23 cellular contexts compared by ENCODE assay signal in genomic region chr19:45140533-45140932, GRCh38. TPM values are rescaled to one million over a fixed set of nuclear protein-coding genes. Genes with fewer than 3 reads are reported as not detected.
"Had no signal": no experiment of that assay in that cellular context is flagged by ENCODE, and none has a peak within 500 bp of the region (broad histone marks: within the 10 kb centered on the region; RNA-seq: fewer than 3 reads in every experiment).

No MANE protein-coding gene starts in this region.

- ATAC-seq: esophagus mucosa; gastrocnemius medialis; left lobe of liver; natural killer cell; pancreas; right lobe of liver; stimulated activated naive CD8-positive, alpha-beta T cell treated with anti-CD3 and anti-CD28 coated beads, Interleukin-15, amount 100 ng/mL, for 72 hours had no signal

- H3K4me3 Mint-ChIP-seq: memory B cell; natural killer cell; neural crest cell; stimulated activated naive CD8-positive, alpha-beta T cell treated with anti-CD3 and anti-CD28 coated beads, Interleukin-15, amount 100 ng/mL, for 72 hours had no signal

- H3K27me3 Mint-ChIP-seq: memory B cell; stimulated activated naive CD8-positive, alpha-beta T cell treated with anti-CD3 and anti-CD28 coated beads, Interleukin-15, amount 100 ng/mL, for 72 hours had no signal

- H3K27ac Mint-ChIP-seq: memory B cell, natural killer cell had no signal

- H3K9me3 Mint-ChIP-seq: memory B cell; natural killer cell; neural crest cell; stimulated activated naive CD8-positive, alpha-beta T cell treated with anti-CD3 and anti-CD28 coated beads, Interleukin-15, amount 100 ng/mL, for 72 hours had no signal

- H3K27ac ChIP-seq: coronary artery, epithelial cell of prostate, gastrocnemius medialis, neutrophil, pancreas, right lobe of liver, suprapubic skin, vagina had no signal

- DNase-seq: foreskin fibroblast; gastrocnemius medialis; natural killer cell; right lobe of liver; small intestine; stimulated activated CD4-positive, alpha-beta T cell treated with anti-CD3 and anti-CD28 coated beads, Interleukin-15, amount 100 ng/mL, for 24 hours; stimulated activated CD4-positive, alpha-beta T cell treated with anti-CD3 and anti-CD28 coated beads, Interleukin-4, amount 100 ng/mL, for 1 hour; stimulated activated CD8-positive, alpha-beta memory T cell treated with anti-CD3 and anti-CD28 coated beads, Interleukin-4, amount 100 ng/mL, for 48 hours; stimulated activated naive CD4-positive, alpha-beta T cell; stimulated activated naive CD8-positive, alpha-beta T cell treated with anti-CD3 and anti-CD28 coated beads, Interleukin-15, amount 100 ng/mL, for 72 hours; trophoblast cell had no signal

- H3K36me3 Mint-ChIP-seq: natural killer cell had no signal

RNA-seq across cellular contexts. Expression of gene NKPD1, which starts 20.2 kb away (rescaled TPM):
- total RNA-seq: left lobe of liver, liver, posterior vena cava had no signal
